Comparison of ENCODE assay signal across 17 cellular contexts in genomic region chr15:46089438-46090044, GRCh38.
"Had no signal": no experiment of that assay in that cellular context is flagged by ENCODE, and none has a peak within 500 bp of the region (broad histone marks: within the 10 kb centered on the region; RNA-seq: fewer than 3 reads in every experiment).

No MANE protein-coding gene starts in this region.

- H3K4me3 ChIP-seq: prostate gland, spleen had no signal

- FAIRE-seq: colon, islet of Langerhans had no signal

- H3K4me1 Mint-ChIP-seq: memory B cell, T-helper 17 cell had no signal

- H3K27ac Mint-ChIP-seq: activated CD8-positive, alpha-beta T cell treated with anti-CD3 and anti-CD28 coated beads, Interleukin-2, amount 10 ng/mL, durations not matched to agents 7 days and 5 days; activated naive CD4-positive, alpha-beta T cell treated with anti-CD3 and anti-CD28 coated beads, Interleukin-2, amount 50 U/mL, for 72 hours; memory B cell; natural killer cell treated with Interleukin-12 subunit alpha and Interleukin-12 subunit beta and Interleukin-15 and Interleukin-18, amount 100 ng/mL, for 72 hours; stimulated activated naive CD8-positive, alpha-beta T cell treated with anti-CD3 and anti-CD28 coated beads, Interleukin-15, Interleukin-2, amounts not matched to agents 100 ng/mL and 50 ng/mL, for 24 hours; T-helper 17 cell; type B pancreatic cell; WTC11 had no signal

- H3K4me1 ChIP-seq: prostate gland, spleen had no signal

- H3K9me3 ChIP-seq: prostate gland, spleen had no signal

- DNase-seq: activated CD4-positive, alpha-beta T cell treated with anti-CD3 and anti-CD28 coated beads for 48 hours; activated CD8-positive, alpha-beta memory T cell treated with anti-CD3 and anti-CD28 coated beads, Interleukin-2, amount 50 U/mL, for 4 hours; activated CD8-positive, alpha-beta T cell treated with anti-CD3 and anti-CD28 coated beads, Interleukin-2, amount 10 ng/mL, durations not matched to agents 7 days and 5 days; activated effector memory CD4-positive, alpha-beta T cell treated with anti-CD3 and anti-CD28 coated beads, Interleukin-2, amount 50 U/mL, for 16 hours; activated T-cell treated with anti-CD3 and anti-CD28 coated beads, Interleukin-2, amount 50 U/mL, for 48 hours; spleen; T-helper 17 cell had no signal

- H3K36me3 Mint-ChIP-seq: activated naive CD4-positive, alpha-beta T cell treated with anti-CD3 and anti-CD28 coated beads, Interleukin-2, amount 50 U/mL, for 72 hours; memory B cell; natural killer cell treated with Interleukin-12 subunit alpha and Interleukin-12 subunit beta and Interleukin-15 and Interleukin-18, amount 100 ng/mL, for 72 hours; type B pancreatic cell had no signal

- H3K27ac ChIP-seq: foreskin keratinocyte, prostate gland, spleen had no signal

- H3K27me3 ChIP-seq: foreskin keratinocyte, spleen had no signal

- H3K27me3 Mint-ChIP-seq: memory B cell; natural killer cell treated with Interleukin-12 subunit alpha and Interleukin-12 subunit beta and Interleukin-15 and Interleukin-18, amount 100 ng/mL, for 72 hours; stimulated activated naive CD8-positive, alpha-beta T cell treated with anti-CD3 and anti-CD28 coated beads, Interleukin-15, Interleukin-2, amounts not matched to agents 100 ng/mL and 50 ng/mL, for 24 hours; T-helper 17 cell had no signal

- H3K4me3 Mint-ChIP-seq: activated CD8-positive, alpha-beta T cell treated with anti-CD3 and anti-CD28 coated beads, Interleukin-2, amount 10 ng/mL, durations not matched to agents 7 days and 5 days; memory B cell; natural killer cell treated with Interleukin-12 subunit alpha and Interleukin-12 subunit beta and Interleukin-15 and Interleukin-18, amount 100 ng/mL, for 72 hours; stimulated activated naive CD8-positive, alpha-beta T cell treated with anti-CD3 and anti-CD28 coated beads, Interleukin-15, Interleukin-2, amounts not matched to agents 100 ng/mL and 50 ng/mL, for 24 hours; T-helper 17 cell; type B pancreatic cell; WTC11 had no signal

- H3K36me3 ChIP-seq: prostate gland, spleen had no signal
